Comparison of ENCODE assay signal across 8 cellular contexts in genomic region chr20:34713194-34713943, GRCh38. TPM values are rescaled to one million over a fixed set of nuclear protein-coding genes. Genes with fewer than 3 reads are reported as not detected.
A peak's percentile ranks its signal among the peaks of the same experiment; 100 is the strongest.
DNase-seq lines count a peak whose midpoint lies in the region; ATAC-seq, FAIRE-seq and TF ChIP-seq lines count a peak whose summit lies in the region.

No MANE protein-coding gene starts in this region.

- no peak for TF ChIP-seq CTCF in HepG2 (CRISPR knock-in tag; IDR thresholded peaks at IDR 0.05)

- POLR2A ChIA-PET in HepG2 (lab: Yijun Ruan, JAX): interaction anchor here (0.7 to 16.2 kb wide), 7 partner anchors 9 to 293 kb away, joined by 3 to 168 read pairs (median 4); partner anchors contain the start of genes DYNLRB1 and TP53INP2

- BruUV-seq in HepG2 (replicated peaks; lab: Mats Ljungman, UMichigan): no TSS peak

- ATAC-seq in HepG2 (peak; percentile 8), HG02642 (IDR thresholded peaks at IDR 0.05; ENCODE audit: poor library complexity, unreplicated experiment) (no peak), HG03469 (IDR thresholded peaks at IDR 0.05; ENCODE audit: unreplicated experiment) (no peak)

- intact Hi-C loops in HepG2 (cut with micrococcal nuclease; ENCODE audit: unreplicated experiment): no loop called here

- DNase-seq in COLO829 (ENCODE audit: low spot score) (peak; percentile 92), HT1080 (ENCODE audit: low read depth) (peak; percentile 100), adipocyte (ENCODE audit: low read depth) (peak; percentile 97), HepG2 (ENCODE audit: low spot score) (peak; percentile 91), GOT3 (lab: John Stamatoyannopoulos, UW) (no peak), NCI-H748 (lab: John Stamatoyannopoulos, UW; ENCODE audit: unreplicated experiment) (no peak)

- peak overlapping the region; percentile 48 for H3K4me2 ChIP-seq in HepG2 (ENCODE audit: low read depth, low read length)

- WGBS in HepG2 (ENCODE audit: low lambda C conversion rate): 88% methylated on average over 1 of the region's 1 CpG

- no peaks in the 10 kb centered on the region for H3K79me2 ChIP-seq in HepG2 (ENCODE audit: insufficient read depth, low read length)

- H3K4me1 ChIP-seq in adipocyte (ENCODE audit: control insufficient read depth, insufficient read depth, low read length): peaks cover 18% of the 10 kb centered on the region
- H3K4me1 ChIP-seq in HepG2 (ENCODE audit: insufficient read depth, low read length): peaks cover 79% of the 10 kb centered on the region

- H3K9ac ChIP-seq in adipocyte (ENCODE audit: low read length): no peak overlapping the region
- H3K9ac ChIP-seq in HepG2 (ENCODE audit: insufficient read depth, low read depth, low read length): peak overlapping the region; percentile 34; the same call in 1 of the 2 replicates

- peak overlapping the region; percentile 65 for H3K27ac ChIP-seq in HepG2 (ENCODE audit: extremely low read length, insufficient read depth, low read length)

- H3K9me3 ChIP-seq in adipocyte (ENCODE audit: control insufficient read depth, low read length): no peaks in the 10 kb centered on the region
- H3K9me3 ChIP-seq in HepG2 (ENCODE audit: low read length): no peaks in the 10 kb centered on the region

- in situ Hi-C loops in HepG2 (cut with HindIII; ENCODE audit: extremely low pct_ligation_motif_present, low pct_unique_long_range_greater_than_20kb): loop anchor here (5.0 kb wide), 1 partner anchor 176 kb away; no protein-coding TSS in a partner anchor

- no peaks in the 10 kb centered on the region for H4K20me1 ChIP-seq in HepG2 (ENCODE audit: insufficient read depth, low read length)

- H3K36me3 ChIP-seq in adipocyte (ENCODE audit: control insufficient read depth, insufficient read depth, low read length, severe bottlenecking): peaks cover 23% of the 10 kb centered on the region
- peaks cover 3 to 16% of the 10 kb centered on the region in 2 experiments; a peak in 4 of 5 replicates for H3K36me3 ChIP-seq in HepG2 (replicated peaks in 1 of 2; ENCODE audit: control insufficient read depth in 1 of 2, insufficient read depth in 2 of 2, low read length in 2 of 2)

- no peak; a peak in 2 of 4 replicates for TF ChIP-seq POLR2A in HepG2 (IDR thresholded peaks at IDR 0.05; ENCODE audit: insufficient read depth in 1 of 2, low read depth in 2 of 2, low read length in 2 of 2)

- no peak overlapping the region for H2AFZ ChIP-seq in HepG2 (ENCODE audit: low read length)

- TF ChIP-seq RAD21 in HepG2 (CRISPR knock-in tag; IDR thresholded peaks at IDR 0.05): 0 out of 2 replicates have a peak, but pooled peaks have one; percentile 17

- H3K4me3 ChIP-seq in adipocyte (ENCODE audit: low read length): no peak overlapping the region
- peak overlapping the region in 1 of 3 experiments; percentile 6; a peak in 1 of 6 replicates for H3K4me3 ChIP-seq in HepG2 (replicated peaks in 1 of 3; ENCODE audit: insufficient read depth in 1 of 3, low read depth in 2 of 3, low read length in 3 of 3)

- peak in 1 of 2 experiments; percentile 34; a peak in 1 of 4 replicates for TF ChIP-seq EP300 in HepG2 (IDR thresholded peaks at IDR 0.05; ENCODE audit: low read depth in 2 of 2, low read length in 2 of 2)
- TF ChIP-seq EP300 in HepG2 (CRISPR knock-in tag; IDR thresholded peaks at IDR 0.05; ENCODE audit: borderline replicate concordance): no peak

- CTCF ChIA-PET in HepG2 (lab: Yijun Ruan, JAX; ENCODE audit: low intra/inter-chr PET ratio, low total read pairs): no interaction called here

- H3K27me3 ChIP-seq in adipocyte (replicated peaks; ENCODE audit: control insufficient read depth, insufficient read depth, low read length) (no peaks in the 10 kb centered on the region), HepG2 (ENCODE audit: control insufficient read depth in 1 of 2, insufficient read depth in 2 of 2, low read length in 2 of 2) (no peaks in the 10 kb centered on the region)

- FAIRE-seq in HepG2 (lab: Jason Lieb, UNC): no peak

TF ChIP-seq in HepG2, 621 proteins besides CTCF, POLR2A, EP300 and RAD21 (continues in another document):
- no peak for TF ChIP-seq FOXO1 (CRISPR knock-in tag; IDR thresholded peaks at IDR 0.05)
- no peak for TF ChIP-seq HHEX (CRISPR knock-in tag; IDR thresholded peaks at IDR 0.05)
- 0 out of 2 replicates have a peak, but pooled peaks have one; percentile 25 for TF ChIP-seq ZNF24 (IDR thresholded peaks at IDR 0.05)
- TF ChIP-seq ZSCAN31 (CRISPR knock-in tag; IDR thresholded peaks at IDR 0.05; ENCODE audit: low read depth): no peak; the same call in 1 of the 2 replicates
- 0 out of 2 replicates have a peak, but pooled peaks have one; percentile 26 for TF ChIP-seq NR2C2 (CRISPR knock-in tag; IDR thresholded peaks at IDR 0.05; ENCODE audit: borderline replicate concordance)
- peak; percentile 30; the same call in 1 of the 2 replicates for TF ChIP-seq MED1 (CRISPR knock-in tag; IDR thresholded peaks at IDR 0.05)
- TF ChIP-seq MXD4 (CRISPR knock-in tag; IDR thresholded peaks at IDR 0.05): 0 out of 2 replicates have a peak, but pooled peaks have one; percentile 22
- TF ChIP-seq GLI4 (CRISPR knock-in tag; IDR thresholded peaks at IDR 0.05; ENCODE audit: borderline replicate concordance): 0 out of 2 replicates have a peak, but pooled peaks have one; percentile 48
- TF ChIP-seq DNMT1 (CRISPR knock-in tag; IDR thresholded peaks at IDR 0.05): 0 out of 2 replicates have a peak, but pooled peaks have one; percentile 52
- no peak for TF ChIP-seq ZNF75D (CRISPR knock-in tag; IDR thresholded peaks at IDR 0.05; ENCODE audit: borderline replicate concordance)

RNA-seq across cellular contexts. Expression of gene TP53INP2, which starts 9.2 kb away (rescaled TPM):
- 2.8 and 3.1 TPM in 2 replicates for total RNA-seq in HT1080 (2014; rRNA removed; shearing (Covaris generic))
- 5.2 and 7.5 TPM in 2 replicates for polyA plus RNA-seq in HT1080 (2015; cell fraction: cytosol; rRNA removed)
- 5.0 and 5.4 TPM in 2 replicates for polyA plus RNA-seq in HT1080 (2015; cell fraction: nucleus; rRNA removed)
- total RNA-seq in HepG2 (2016; rRNA removed; fragmentation: Illumina TruSeq; extraction: Trizol): 5.2 and 10.1 TPM in 2 replicates
- 1.1 and 1.2 TPM in 2 replicates for total RNA-seq in HepG2 (2016; cell fraction: cytosol; rRNA removed; fragmentation: Illumina TruSeq; extraction: Trizol; ENCODE audit: low read depth)
- 5.0 and 8.1 TPM in 2 replicates for total RNA-seq in HepG2 (2016; cell fraction: insoluble cytoplasmic fraction; rRNA removed; fragmentation: Illumina TruSeq; extraction: Trizol)
- total RNA-seq in HepG2 (2016; cell fraction: membrane; rRNA removed; fragmentation: Illumina TruSeq; extraction: Trizol): 7.4 and 7.6 TPM in 2 replicates
- 10.1 and 10.3 TPM in 2 replicates for total RNA-seq in HepG2 (2016; cell fraction: nucleus; rRNA removed; fragmentation: Illumina TruSeq; extraction: Trizol)
- 18.8 and 29.5 TPM in 2 replicates for polyA plus RNA-seq in HepG2 (2011; rRNA removed)
- 11.4 and 22.8 TPM in 2 replicates for polyA plus RNA-seq in HepG2 (2011; cell fraction: cytosol; rRNA removed)
- 46.3 and 62.2 TPM in 2 replicates for polyA plus RNA-seq in HepG2 (2011; cell fraction: nucleus; rRNA removed)
- 67.2 and 70.2 TPM in 2 replicates for polyA plus RNA-seq in HepG2 (2012)
- 1.7 and 2.0 TPM in 2 replicates for polyA plus RNA-seq in HepG2 (2016; cell fraction: cytosol; fragmentation: Illumina TruSeq; extraction: Trizol; ENCODE audit: low read depth)
- polyA plus RNA-seq in HepG2 (2016; cell fraction: insoluble cytoplasmic fraction; fragmentation: Illumina TruSeq; extraction: Trizol; ENCODE audit: low read depth): 20.8 and 28.1 TPM in 2 replicates
- polyA plus RNA-seq in HepG2 (2016; cell fraction: membrane; fragmentation: Illumina TruSeq; extraction: Trizol; ENCODE audit: low read depth): 8.6 and 8.7 TPM in 2 replicates
- polyA plus RNA-seq in HepG2 (2016; cell fraction: nucleus; fragmentation: Illumina TruSeq; extraction: Trizol; ENCODE audit: insufficient read depth, low read depth): 28.2 and 29.8 TPM in 2 replicates
- polyA minus RNA-seq in HepG2 (2011; rRNA and poly(A)+ RNA removed; ENCODE audit: low replicate concordance): 2.6 and 22.7 TPM in 2 replicates
- 21.5 and 41.0 TPM in 2 replicates for polyA minus RNA-seq in HepG2 (2011; cell fraction: cytosol; rRNA and poly(A)+ RNA removed)
- 19.1 and 30.5 TPM in 2 replicates for polyA minus RNA-seq in HepG2 (2011; cell fraction: nucleus; rRNA and poly(A)+ RNA removed)

RNA-seq across cellular contexts. Expression of gene PIGU, which starts 36.5 kb away (rescaled TPM):
- 18.1 and 20.8 TPM in 2 replicates for total RNA-seq in HT1080 (2014; rRNA removed; shearing (Covaris generic))
- 33.6 and 35.0 TPM in 2 replicates for polyA plus RNA-seq in HT1080 (2015; cell fraction: cytosol; rRNA removed)
- 49.4 and 50.6 TPM in 2 replicates for polyA plus RNA-seq in HT1080 (2015; cell fraction: nucleus; rRNA removed)
- 27.1 and 45.5 TPM in 2 replicates for total RNA-seq in HepG2 (2016; rRNA removed; fragmentation: Illumina TruSeq; extraction: Trizol)
- total RNA-seq in HepG2 (2016; cell fraction: cytosol; rRNA removed; fragmentation: Illumina TruSeq; extraction: Trizol; ENCODE audit: low read depth): 7.9 and 10.2 TPM in 2 replicates
- 22.7 and 40.7 TPM in 2 replicates for total RNA-seq in HepG2 (2016; cell fraction: insoluble cytoplasmic fraction; rRNA removed; fragmentation: Illumina TruSeq; extraction: Trizol)
- 13.9 and 15.8 TPM in 2 replicates for total RNA-seq in HepG2 (2016; cell fraction: membrane; rRNA removed; fragmentation: Illumina TruSeq; extraction: Trizol)
- 46.7 and 53.0 TPM in 2 replicates for total RNA-seq in HepG2 (2016; cell fraction: nucleus; rRNA removed; fragmentation: Illumina TruSeq; extraction: Trizol)
- polyA plus RNA-seq in HepG2 (2011; rRNA removed): 175 and 231 TPM in 2 replicates
- 173 and 228 TPM in 2 replicates for polyA plus RNA-seq in HepG2 (2011; cell fraction: cytosol; rRNA removed)
- polyA plus RNA-seq in HepG2 (2011; cell fraction: nucleus; rRNA removed): 61.5 and 68.6 TPM in 2 replicates
- 58.5 and 63.1 TPM in 2 replicates for polyA plus RNA-seq in HepG2 (2012)
- polyA plus RNA-seq in HepG2 (2016; cell fraction: cytosol; fragmentation: Illumina TruSeq; extraction: Trizol; ENCODE audit: low read depth): 12.5 and 12.8 TPM in 2 replicates
- polyA plus RNA-seq in HepG2 (2016; cell fraction: insoluble cytoplasmic fraction; fragmentation: Illumina TruSeq; extraction: Trizol; ENCODE audit: low read depth): 38.7 and 42.6 TPM in 2 replicates
- 20.5 and 21.1 TPM in 2 replicates for polyA plus RNA-seq in HepG2 (2016; cell fraction: membrane; fragmentation: Illumina TruSeq; extraction: Trizol; ENCODE audit: low read depth)
- polyA plus RNA-seq in HepG2 (2016; cell fraction: nucleus; fragmentation: Illumina TruSeq; extraction: Trizol; ENCODE audit: insufficient read depth, low read depth): 88.7 and 94.6 TPM in 2 replicates
- 185 and 339 TPM in 2 replicates for polyA minus RNA-seq in HepG2 (2011; rRNA and poly(A)+ RNA removed; ENCODE audit: low replicate concordance)
- polyA minus RNA-seq in HepG2 (2011; cell fraction: cytosol; rRNA and poly(A)+ RNA removed): 49.4 and 49.8 TPM in 2 replicates
- 55.5 and 65.3 TPM in 2 replicates for polyA minus RNA-seq in HepG2 (2011; cell fraction: nucleus; rRNA and poly(A)+ RNA removed)

Comparison
In these comparisons a context has a peak if more than half of its experiments do, and no peak if none do; other contexts are left out.
1. DNase-seq: peak in COLO829 (single experiment), HT1080 (single experiment), adipocyte (single experiment) and HepG2 (single experiment); none in GOT3 (single experiment) and NCI-H748 (single experiment).